Comparison of ENCODE assay signal across 1 cellular context in genomic region chr1:165828103-165828558, GRCh38.
TF ChIP-seq lines count a peak whose summit lies in the region.

No MANE protein-coding gene starts in this region.

TF ChIP-seq in K562, 482 proteins besides CTCF, POLR2A, EP300 and RAD21 (continued from another document and continues in another):
- peak; percentile 22; the same call in 1 of the 2 replicates for TF ChIP-seq CREB1 (IDR thresholded peaks at IDR 0.05)
- TF ChIP-seq CREB1 (CRISPR knock-in tag; IDR thresholded peaks at IDR 0.05): 0 out of 2 replicates have a peak, but pooled peaks have one; percentile 11
- TF ChIP-seq, protein P1, sequence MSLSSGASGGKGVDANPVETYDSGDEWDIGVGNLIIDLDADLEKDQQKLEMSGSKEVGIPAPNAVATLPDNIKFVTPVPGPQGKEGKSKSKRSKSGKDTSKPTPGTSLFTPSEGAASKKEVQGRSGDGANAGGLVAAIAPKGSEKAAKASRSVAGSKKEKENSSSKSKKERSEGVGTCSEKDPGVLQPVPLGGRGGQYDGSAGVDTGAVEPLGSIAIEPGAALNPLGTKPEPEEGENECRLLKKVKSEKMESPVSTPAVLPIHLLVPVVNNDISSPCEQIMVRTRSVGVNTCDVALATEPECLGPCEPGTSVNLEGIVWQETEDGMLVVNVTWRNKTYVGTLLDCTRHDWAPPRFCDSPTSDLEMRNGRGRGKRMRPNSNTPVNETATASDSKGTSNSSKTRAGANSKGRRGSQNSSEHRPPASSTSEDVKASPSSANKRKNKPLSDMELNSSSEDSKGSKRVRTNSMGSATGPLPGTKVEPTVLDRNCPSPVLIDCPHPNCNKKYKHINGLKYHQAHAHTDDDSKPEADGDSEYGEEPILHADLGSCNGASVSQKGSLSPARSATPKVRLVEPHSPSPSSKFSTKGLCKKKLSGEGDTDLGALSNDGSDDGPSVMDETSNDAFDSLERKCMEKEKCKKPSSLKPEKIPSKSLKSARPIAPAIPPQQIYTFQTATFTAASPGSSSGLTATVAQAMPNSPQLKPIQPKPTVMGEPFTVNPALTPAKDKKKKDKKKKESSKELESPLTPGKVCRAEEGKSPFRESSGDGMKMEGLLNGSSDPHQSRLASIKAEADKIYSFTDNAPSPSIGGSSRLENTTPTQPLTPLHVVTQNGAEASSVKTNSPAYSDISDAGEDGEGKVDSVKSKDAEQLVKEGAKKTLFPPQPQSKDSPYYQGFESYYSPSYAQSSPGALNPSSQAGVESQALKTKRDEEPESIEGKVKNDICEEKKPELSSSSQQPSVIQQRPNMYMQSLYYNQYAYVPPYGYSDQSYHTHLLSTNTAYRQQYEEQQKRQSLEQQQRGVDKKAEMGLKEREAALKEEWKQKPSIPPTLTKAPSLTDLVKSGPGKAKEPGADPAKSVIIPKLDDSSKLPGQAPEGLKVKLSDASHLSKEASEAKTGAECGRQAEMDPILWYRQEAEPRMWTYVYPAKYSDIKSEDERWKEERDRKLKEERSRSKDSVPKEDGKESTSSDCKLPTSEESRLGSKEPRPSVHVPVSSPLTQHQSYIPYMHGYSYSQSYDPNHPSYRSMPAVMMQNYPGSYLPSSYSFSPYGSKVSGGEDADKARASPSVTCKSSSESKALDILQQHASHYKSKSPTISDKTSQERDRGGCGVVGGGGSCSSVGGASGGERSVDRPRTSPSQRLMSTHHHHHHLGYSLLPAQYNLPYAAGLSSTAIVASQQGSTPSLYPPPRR (CRISPR knock-in tag; IDR thresholded peaks at IDR 0.05; ENCODE audit: borderline replicate concordance): peak; percentile 90; the same call in 1 of the 2 replicates
- TF ChIP-seq, protein P2, sequence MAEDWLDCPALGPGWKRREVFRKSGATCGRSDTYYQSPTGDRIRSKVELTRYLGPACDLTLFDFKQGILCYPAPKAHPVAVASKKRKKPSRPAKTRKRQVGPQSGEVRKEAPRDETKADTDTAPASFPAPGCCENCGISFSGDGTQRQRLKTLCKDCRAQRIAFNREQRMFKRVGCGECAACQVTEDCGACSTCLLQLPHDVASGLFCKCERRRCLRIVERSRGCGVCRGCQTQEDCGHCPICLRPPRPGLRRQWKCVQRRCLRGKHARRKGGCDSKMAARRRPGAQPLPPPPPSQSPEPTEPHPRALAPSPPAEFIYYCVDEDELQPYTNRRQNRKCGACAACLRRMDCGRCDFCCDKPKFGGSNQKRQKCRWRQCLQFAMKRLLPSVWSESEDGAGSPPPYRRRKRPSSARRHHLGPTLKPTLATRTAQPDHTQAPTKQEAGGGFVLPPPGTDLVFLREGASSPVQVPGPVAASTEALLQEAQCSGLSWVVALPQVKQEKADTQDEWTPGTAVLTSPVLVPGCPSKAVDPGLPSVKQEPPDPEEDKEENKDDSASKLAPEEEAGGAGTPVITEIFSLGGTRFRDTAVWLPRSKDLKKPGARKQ (CRISPR knock-in tag; IDR thresholded peaks at IDR 0.05): no peak
- TF ChIP-seq, protein P3, sequence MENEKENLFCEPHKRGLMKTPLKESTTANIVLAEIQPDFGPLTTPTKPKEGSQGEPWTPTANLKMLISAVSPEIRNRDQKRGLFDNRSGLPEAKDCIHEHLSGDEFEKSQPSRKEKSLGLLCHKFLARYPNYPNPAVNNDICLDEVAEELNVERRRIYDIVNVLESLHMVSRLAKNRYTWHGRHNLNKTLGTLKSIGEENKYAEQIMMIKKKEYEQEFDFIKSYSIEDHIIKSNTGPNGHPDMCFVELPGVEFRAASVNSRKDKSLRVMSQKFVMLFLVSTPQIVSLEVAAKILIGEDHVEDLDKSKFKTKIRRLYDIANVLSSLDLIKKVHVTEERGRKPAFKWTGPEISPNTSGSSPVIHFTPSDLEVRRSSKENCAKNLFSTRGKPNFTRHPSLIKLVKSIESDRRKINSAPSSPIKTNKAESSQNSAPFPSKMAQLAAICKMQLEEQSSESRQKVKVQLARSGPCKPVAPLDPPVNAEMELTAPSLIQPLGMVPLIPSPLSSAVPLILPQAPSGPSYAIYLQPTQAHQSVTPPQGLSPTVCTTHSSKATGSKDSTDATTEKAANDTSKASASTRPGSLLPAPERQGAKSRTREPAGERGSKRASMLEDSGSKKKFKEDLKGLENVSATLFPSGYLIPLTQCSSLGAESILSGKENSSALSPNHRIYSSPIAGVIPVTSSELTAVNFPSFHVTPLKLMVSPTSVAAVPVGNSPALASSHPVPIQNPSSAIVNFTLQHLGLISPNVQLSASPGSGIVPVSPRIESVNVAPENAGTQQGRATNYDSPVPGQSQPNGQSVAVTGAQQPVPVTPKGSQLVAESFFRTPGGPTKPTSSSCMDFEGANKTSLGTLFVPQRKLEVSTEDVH (IDR thresholded peaks at IDR 0.05; ENCODE audit: low read depth, partially characterized antibody): peak; percentile 47
- peak; percentile 59; the same call in 1 of the 2 replicates for TF ChIP-seq ZNF445 (CRISPR knock-in tag; IDR thresholded peaks at IDR 0.05; ENCODE audit: low read depth)
- no peak for TF ChIP-seq ADNP (tag; IDR thresholded peaks at IDR 0.05)
- no peak for TF ChIP-seq SOX6 (IDR thresholded peaks at IDR 0.05)
- TF ChIP-seq FOXP1 (CRISPR knock-in tag; IDR thresholded peaks at IDR 0.05): 0 out of 2 replicates have a peak, but pooled peaks have one; percentile 64
- TF ChIP-seq NR1H2 (CRISPR knock-in tag; IDR thresholded peaks at IDR 0.05): peak; percentile 40; the same call in 1 of the 2 replicates
- no peak for TF ChIP-seq PKNOX1 (IDR thresholded peaks at IDR 0.05)
- TF ChIP-seq E2F6 (IDR thresholded peaks at IDR 0.05; ENCODE audit: borderline replicate concordance in 1 of 2, extremely low read depth in 1 of 2, insufficient read depth in 1 of 2, insufficient read length in 1 of 2, low read depth in 1 of 2, low read length in 1 of 2, poor library complexity in 1 of 2, severe bottlenecking in 1 of 2): peak in 1 of 2 experiments; percentile 91
- no peak for TF ChIP-seq KDM2B (CRISPR knock-in tag; IDR thresholded peaks at IDR 0.05)
- 0 out of 2 replicates have a peak, but pooled peaks have one; percentile 11 for TF ChIP-seq ZSCAN32 (CRISPR knock-in tag; IDR thresholded peaks at IDR 0.05)
- TF ChIP-seq, protein P4, sequence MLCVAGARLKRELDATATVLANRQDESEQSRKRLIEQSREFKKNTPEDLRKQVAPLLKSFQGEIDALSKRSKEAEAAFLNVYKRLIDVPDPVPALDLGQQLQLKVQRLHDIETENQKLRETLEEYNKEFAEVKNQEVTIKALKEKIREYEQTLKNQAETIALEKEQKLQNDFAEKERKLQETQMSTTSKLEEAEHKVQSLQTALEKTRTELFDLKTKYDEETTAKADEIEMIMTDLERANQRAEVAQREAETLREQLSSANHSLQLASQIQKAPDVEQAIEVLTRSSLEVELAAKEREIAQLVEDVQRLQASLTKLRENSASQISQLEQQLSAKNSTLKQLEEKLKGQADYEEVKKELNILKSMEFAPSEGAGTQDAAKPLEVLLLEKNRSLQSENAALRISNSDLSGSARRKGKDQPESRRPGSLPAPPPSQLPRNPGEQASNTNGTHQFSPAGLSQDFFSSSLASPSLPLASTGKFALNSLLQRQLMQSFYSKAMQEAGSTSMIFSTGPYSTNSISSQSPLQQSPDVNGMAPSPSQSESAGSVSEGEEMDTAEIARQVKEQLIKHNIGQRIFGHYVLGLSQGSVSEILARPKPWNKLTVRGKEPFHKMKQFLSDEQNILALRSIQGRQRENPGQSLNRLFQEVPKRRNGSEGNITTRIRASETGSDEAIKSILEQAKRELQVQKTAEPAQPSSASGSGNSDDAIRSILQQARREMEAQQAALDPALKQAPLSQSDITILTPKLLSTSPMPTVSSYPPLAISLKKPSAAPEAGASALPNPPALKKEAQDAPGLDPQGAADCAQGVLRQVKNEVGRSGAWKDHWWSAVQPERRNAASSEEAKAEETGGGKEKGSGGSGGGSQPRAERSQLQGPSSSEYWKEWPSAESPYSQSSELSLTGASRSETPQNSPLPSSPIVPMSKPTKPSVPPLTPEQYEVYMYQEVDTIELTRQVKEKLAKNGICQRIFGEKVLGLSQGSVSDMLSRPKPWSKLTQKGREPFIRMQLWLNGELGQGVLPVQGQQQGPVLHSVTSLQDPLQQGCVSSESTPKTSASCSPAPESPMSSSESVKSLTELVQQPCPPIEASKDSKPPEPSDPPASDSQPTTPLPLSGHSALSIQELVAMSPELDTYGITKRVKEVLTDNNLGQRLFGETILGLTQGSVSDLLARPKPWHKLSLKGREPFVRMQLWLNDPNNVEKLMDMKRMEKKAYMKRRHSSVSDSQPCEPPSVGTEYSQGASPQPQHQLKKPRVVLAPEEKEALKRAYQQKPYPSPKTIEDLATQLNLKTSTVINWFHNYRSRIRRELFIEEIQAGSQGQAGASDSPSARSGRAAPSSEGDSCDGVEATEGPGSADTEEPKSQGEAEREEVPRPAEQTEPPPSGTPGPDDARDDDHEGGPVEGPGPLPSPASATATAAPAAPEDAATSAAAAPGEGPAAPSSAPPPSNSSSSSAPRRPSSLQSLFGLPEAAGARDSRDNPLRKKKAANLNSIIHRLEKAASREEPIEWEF (CRISPR knock-in tag; IDR thresholded peaks at IDR 0.05): no peak
- no peak for TF ChIP-seq TCF7 (IDR thresholded peaks at IDR 0.05; ENCODE audit: borderline replicate concordance)
- peak; percentile 3 for TF ChIP-seq TBP (optimal IDR thresholded peaks at IDR 0.05; ENCODE audit: low read depth, low read length)
- TF ChIP-seq DEAF1 (CRISPR knock-in tag; IDR thresholded peaks at IDR 0.05): no peak
- TF ChIP-seq U2AF1 (optimal IDR thresholded peaks at IDR 0.05; ENCODE audit: low read depth, low read length): peak; percentile 73
- TF ChIP-seq NFXL1 (CRISPR knock-in tag; IDR thresholded peaks at IDR 0.05): no peak
- TF ChIP-seq MNT (conservative IDR thresholded peaks at IDR 0.05): peak in 1 of 2 experiments; percentile 13; a peak in 1 of 4 replicates
- TF ChIP-seq ZNF589 (CRISPR knock-in tag; IDR thresholded peaks at IDR 0.05; ENCODE audit: low read depth): peak; percentile 11; the same call in 1 of the 2 replicates
- TF ChIP-seq RBM14 (IDR thresholded peaks at IDR 0.05; ENCODE audit: borderline replicate concordance, insufficient read depth, low read depth, low read length): peak; percentile 82; the same call in 1 of the 2 replicates
- TF ChIP-seq, protein P5, sequence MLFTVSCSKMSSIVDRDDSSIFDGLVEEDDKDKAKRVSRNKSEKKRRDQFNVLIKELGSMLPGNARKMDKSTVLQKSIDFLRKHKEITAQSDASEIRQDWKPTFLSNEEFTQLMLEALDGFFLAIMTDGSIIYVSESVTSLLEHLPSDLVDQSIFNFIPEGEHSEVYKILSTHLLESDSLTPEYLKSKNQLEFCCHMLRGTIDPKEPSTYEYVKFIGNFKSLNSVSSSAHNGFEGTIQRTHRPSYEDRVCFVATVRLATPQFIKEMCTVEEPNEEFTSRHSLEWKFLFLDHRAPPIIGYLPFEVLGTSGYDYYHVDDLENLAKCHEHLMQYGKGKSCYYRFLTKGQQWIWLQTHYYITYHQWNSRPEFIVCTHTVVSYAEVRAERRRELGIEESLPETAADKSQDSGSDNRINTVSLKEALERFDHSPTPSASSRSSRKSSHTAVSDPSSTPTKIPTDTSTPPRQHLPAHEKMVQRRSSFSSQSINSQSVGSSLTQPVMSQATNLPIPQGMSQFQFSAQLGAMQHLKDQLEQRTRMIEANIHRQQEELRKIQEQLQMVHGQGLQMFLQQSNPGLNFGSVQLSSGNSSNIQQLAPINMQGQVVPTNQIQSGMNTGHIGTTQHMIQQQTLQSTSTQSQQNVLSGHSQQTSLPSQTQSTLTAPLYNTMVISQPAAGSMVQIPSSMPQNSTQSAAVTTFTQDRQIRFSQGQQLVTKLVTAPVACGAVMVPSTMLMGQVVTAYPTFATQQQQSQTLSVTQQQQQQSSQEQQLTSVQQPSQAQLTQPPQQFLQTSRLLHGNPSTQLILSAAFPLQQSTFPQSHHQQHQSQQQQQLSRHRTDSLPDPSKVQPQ (CRISPR knock-in tag; IDR thresholded peaks at IDR 0.05; ENCODE audit: borderline replicate concordance): no peak
- no peak for TF ChIP-seq LEF1 (IDR thresholded peaks at IDR 0.05)
- TF ChIP-seq TEAD4 (IDR thresholded peaks at IDR 0.05; ENCODE audit: low read length): no peak
- peak; percentile 52; the same call in 1 of the 2 replicates for TF ChIP-seq TEAD4 (CRISPR knock-in tag; IDR thresholded peaks at IDR 0.05; ENCODE audit: borderline replicate concordance)
- TF ChIP-seq KAT7 (CRISPR knock-in tag; IDR thresholded peaks at IDR 0.05; ENCODE audit: borderline replicate concordance): 0 out of 2 replicates have a peak, but pooled peaks have one; percentile 10
- TF ChIP-seq ZNF766 (CRISPR knock-in tag; conservative IDR thresholded peaks at IDR 0.05): 0 out of 2 replicates have a peak, but pooled peaks have one; percentile 61
- TF ChIP-seq ZNF23 (CRISPR knock-in tag; IDR thresholded peaks at IDR 0.05): no peak
- peak; percentile 7 for TF ChIP-seq CCNT2 (IDR thresholded peaks at IDR 0.05; ENCODE audit: borderline replicate concordance, extremely low read depth, insufficient read length, low read depth, low read length)
- no peak for TF ChIP-seq ZNF134 (CRISPR knock-in tag; conservative IDR thresholded peaks at IDR 0.05)
- TF ChIP-seq RBM17 (IDR thresholded peaks at IDR 0.05; ENCODE audit: borderline replicate concordance, low read depth, low read length): no peak
